18 cellular contexts compared by ENCODE assay signal in genomic region chr4:155339588-155339987, GRCh38.
"Had no signal": no experiment of that assay in that cellular context is flagged by ENCODE, and none has a peak within 500 bp of the region (broad histone marks: within the 10 kb centered on the region; RNA-seq: fewer than 3 reads in every experiment).

No MANE protein-coding gene starts in this region.

- H3K4me1 ChIP-seq: esophagus muscularis mucosa, prostate gland had no signal

- H3K9me3 ChIP-seq: esophagus muscularis mucosa, prostate gland had no signal

- H3K27ac Mint-ChIP-seq: activated naive CD8-positive, alpha-beta T cell treated with anti-CD3 and anti-CD28 coated beads for 36 hours; activated T-cell treated with anti-CD3 and anti-CD28 coated beads, Interleukin-2, amount 50 U/mL, for 72 hours; immature natural killer cell; nephron had no signal

- H3K4me3 ChIP-seq: dorsolateral prefrontal cortex, esophagus muscularis mucosa, prostate gland had no signal

- ATAC-seq: activated T-cell treated with anti-CD3 and anti-CD28 coated beads, Interleukin-2, amount 50 U/mL, for 72 hours; sciatic nerve had no signal

- H3K9me3 Mint-ChIP-seq: activated naive CD8-positive, alpha-beta T cell treated with anti-CD3 and anti-CD28 coated beads for 36 hours had no signal

- H3K4me3 Mint-ChIP-seq: activated naive CD8-positive, alpha-beta T cell treated with anti-CD3 and anti-CD28 coated beads for 36 hours; activated T-cell treated with anti-CD3 and anti-CD28 coated beads, Interleukin-2, amount 50 U/mL, for 72 hours; immature natural killer cell; nephron had no signal

- H3K36me3 ChIP-seq: prostate gland had no signal

- H3K4me1 Mint-ChIP-seq: activated naive CD8-positive, alpha-beta T cell treated with anti-CD3 and anti-CD28 coated beads for 36 hours; immature natural killer cell; nephron had no signal

- H3K27ac ChIP-seq: dorsolateral prefrontal cortex, esophagus muscularis mucosa, prostate gland had no signal

- DNase-seq: activated CD4-positive, alpha-beta T cell treated with anti-CD3 and anti-CD28 coated beads for 1 hour; activated CD4-positive, alpha-beta T cell treated with anti-CD3 and anti-CD28 coated beads, Interleukin-2, amount 50 U/mL, for 48 hours; activated gamma-delta T cell treated with Interleukin-2 at 50 U/mL for 16 hours; activated naive CD8-positive, alpha-beta T cell treated with anti-CD3 and anti-CD28 coated beads for 36 hours; activated T-cell treated with anti-CD3 and anti-CD28 coated beads, Interleukin-2, amount 50 U/mL, for 72 hours; anterior cingulate cortex; dorsolateral prefrontal cortex; glutamatergic neuron; immature natural killer cell; occipital lobe; stimulated activated CD4-positive, alpha-beta T cell treated with anti-CD3 and anti-CD28 coated beads, Interleukin-12 subunit alpha, Interleukin-12 subunit beta, amount 100 ng/mL, for 4 hours; stimulated activated CD4-positive, alpha-beta T cell treated with anti-CD3 and anti-CD28 coated beads, Interleukin-2, amount 100 ng/mL, for 48 hours; stimulated activated naive CD4-positive, alpha-beta T cell treated with Interleukin-2 at 50 U/mL for 16 hours; trophoblast cell had no signal

- H3K27me3 ChIP-seq: esophagus muscularis mucosa had no signal
